In genomic region chr9:6681957-6682501, GRCh38 we compare ENCODE assay signal across 2 cellular contexts.
TF ChIP-seq lines count a peak whose summit lies in the region.

No MANE protein-coding gene starts in this region.

TF ChIP-seq in GM23338, 12 proteins besides CTCF, POLR2A, EP300 and RAD21 (continued from another document):
- no peak for TF ChIP-seq ETS1 (IDR thresholded peaks at IDR 0.05)
- no peak for TF ChIP-seq ZNF114 (CRISPR knock-in tag; IDR thresholded peaks at IDR 0.05)
- TF ChIP-seq NANOG (IDR thresholded peaks at IDR 0.05; ENCODE audit: borderline replicate concordance): no peak
- no peak for TF ChIP-seq STAT1 (IDR thresholded peaks at IDR 0.05; ENCODE audit: unreplicated experiment)
- no peak for TF ChIP-seq ZNF331 (CRISPR knock-in tag; IDR thresholded peaks at IDR 0.05; ENCODE audit: low read depth)
- TF ChIP-seq ZNF462 (CRISPR knock-in tag; IDR thresholded peaks at IDR 0.05): no peak
- TF ChIP-seq EZH2phosphoT487 (IDR thresholded peaks at IDR 0.05; ENCODE audit: unreplicated experiment): no peak
- no peak for TF ChIP-seq POLR2AphosphoS5 (IDR thresholded peaks at IDR 0.05; ENCODE audit: low read depth)
- no peak for TF ChIP-seq CREB1 (CRISPR knock-in tag; IDR thresholded peaks at IDR 0.05; ENCODE audit: low read depth)

TF ChIP-seq in SK-N-SH treated with all-trans-retinoic acid at 6 μM for 48 hours, 23 proteins besides CTCF, POLR2A, EP300 and RAD21 (continued from another document):
- TF ChIP-seq TSHZ2 (CRISPR knock-in tag; IDR thresholded peaks at IDR 0.05) (no peak), CREB5 (CRISPR knock-in tag; IDR thresholded peaks at IDR 0.05; ENCODE audit: low read depth) (no peak), GLIS3 (CRISPR knock-in tag; IDR thresholded peaks at IDR 0.05) (no peak), ZNF565 (CRISPR knock-in tag; conservative IDR thresholded peaks at IDR 0.05; ENCODE audit: low read depth) (no peak), TCF4 (CRISPR knock-in tag; IDR thresholded peaks at IDR 0.05; ENCODE audit: borderline replicate concordance) (no peak), CSDC2 (CRISPR knock-in tag; IDR thresholded peaks at IDR 0.05) (no peak), ESRRG (CRISPR knock-in tag; IDR thresholded peaks at IDR 0.05) (no peak)
TF ChIP-seq in SK-N-SH treated with all-trans-retinoic acid at 6 μM for 48 hours: peak in this region for 0.
